ENCODE assay signal across 19 cellular contexts in the genomic region with DNA sequence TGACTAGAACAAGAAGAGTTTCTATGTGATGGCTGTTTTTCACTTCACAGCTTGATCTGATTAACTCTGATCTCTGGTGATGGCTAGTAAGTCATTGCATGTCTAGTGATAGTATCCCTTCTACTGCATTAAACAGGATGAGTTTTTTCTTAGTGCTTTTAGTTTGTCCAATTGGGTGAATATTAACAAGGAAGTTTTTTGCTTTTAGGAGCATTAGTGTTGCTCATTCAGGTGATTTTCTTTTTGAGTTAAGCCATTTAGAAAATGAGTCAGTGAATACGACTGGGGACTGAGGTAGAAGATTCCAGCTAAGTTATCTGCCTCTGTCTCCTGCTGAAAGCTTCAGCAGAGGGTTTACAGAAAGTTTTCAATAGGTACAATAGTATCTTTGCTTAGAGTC.
DNase-seq lines count a peak whose midpoint lies in the region; FAIRE-seq and TF ChIP-seq lines count a peak whose summit lies in the region.
"Had no signal": no experiment of that assay in that cellular context is flagged by ENCODE, and none has a peak within 500 bp of the region (broad histone marks: within the 10 kb centered on the region; RNA-seq: fewer than 3 reads in every experiment).

No MANE protein-coding gene starts in this region.

- H3K9me2 ChIP-seq in OCI-LY7 (ENCODE audit: insufficient read depth, low read length): no peaks in the 10 kb centered on the region

- H3K36me3 ChIP-seq in WERI-Rb-1 (peaks cover 50% of the 10 kb centered on the region), OCI-LY7 (ENCODE audit: insufficient read depth, low read length) (no peaks in the 10 kb centered on the region)
- H3K36me3 ChIP-seq: HAP-1 had no signal

- intact Hi-C loops in OCI-LY7 (cut with micrococcal nuclease; ENCODE audit: unreplicated experiment): no loop called here

- H3K79me2 ChIP-seq in OCI-LY7 (ENCODE audit: insufficient read depth, low read depth, low read length): no peaks in the 10 kb centered on the region

- peak; percentile 93 for FAIRE-seq in D721Med (lab: Jason Lieb, UNC)
- FAIRE-seq: GM12878, GM18507, H54 had no signal

- BruUV-seq in OCI-LY7 (replicated peaks; lab: Mats Ljungman, UMichigan): no TSS peak

- H3K4me2 ChIP-seq in OCI-LY7 (ENCODE audit: low read length): no peak overlapping the region

- H3K4me3 ChIP-seq in WERI-Rb-1 (ENCODE audit: low read depth, low read length) (no peak overlapping the region), OCI-LY7 (ENCODE audit: low read depth, low read length, poor library complexity, severe bottlenecking) (no peak overlapping the region)
- H3K4me3 ChIP-seq: GM12878, HAP-1 had no signal

- POLR2A ChIA-PET in GM10248 (lab: Yijun Ruan, JAX) (no interaction called here), OCI-LY7 (lab: Charles Lee) (no interaction called here)

- no peaks in the 10 kb centered on the region for H3K27me3 ChIP-seq in WERI-Rb-1 (ENCODE audit: insufficient read depth, low read depth, severe bottlenecking)

- DNase-seq in D721Med (ENCODE audit: insufficient read length, low spot score) (no peak), NCI-H82 treated with DMSO at 0.1 percent for 48 hours (lab: John Stamatoyannopoulos, UW; ENCODE audit: unreplicated experiment) (peak; percentile 57), WERI-Rb-1 (no peak), renal cortical epithelial cell (ENCODE audit: low read depth) (peak; percentile 52), GM10248 (ENCODE audit: extremely low spot score) (no peak), OCI-LY7 (ENCODE audit: low spot score) (no peak)
- DNase-seq in stimulated activated CD4-positive, alpha-beta T cell treated with anti-CD3 and anti-CD28 coated beads, Interleukin-2, amount 100 ng/mL, for 48 hours: no peak
- DNase-seq: C1 segment of cervical spinal cord; Calu3; CD4-positive, alpha-beta memory T cell; COR-L47; DMS153; GF-D8; GOT3; HFFc6 had no signal

- H4K20me1 ChIP-seq in OCI-LY7 (ENCODE audit: insufficient read depth, low read length): no peaks in the 10 kb centered on the region

- H3K27ac ChIP-seq in WERI-Rb-1: peak overlapping the region; percentile 68
- no peak overlapping the region for H3K27ac ChIP-seq in OCI-LY7 (ENCODE audit: low read depth, low read length, poor library complexity, severe bottlenecking)

- CTCF ChIA-PET in GM10248 (lab: Yijun Ruan, JAX) (no interaction called here), OCI-LY7 (lab: Charles Lee; ENCODE audit: unreplicated experiment) (no interaction called here)

- H3K4me1 ChIP-seq in OCI-LY7 (ENCODE audit: insufficient read depth, low read length, poor library complexity, severe bottlenecking): no peaks in the 10 kb centered on the region
- H3K4me1 ChIP-seq: HAP-1 had no signal

- no peak for TF ChIP-seq CTCF in D721Med (IDR thresholded peaks at IDR 0.05; ENCODE audit: insufficient read depth, missing control alignments)
- no peak for TF ChIP-seq CTCF in WERI-Rb-1 (IDR thresholded peaks at IDR 0.05; ENCODE audit: low read depth, low read length)
- TF ChIP-seq CTCF in GM10248 (IDR thresholded peaks at IDR 0.05; ENCODE audit: control extremely low read depth, extremely low read depth, low read depth, missing control alignments): no peak
- TF ChIP-seq CTCF in OCI-LY7 (conservative IDR thresholded peaks at IDR 0.05; ENCODE audit: low read length): no peak

- peaks cover 2% of the 10 kb centered on the region for H3K9me3 ChIP-seq in WERI-Rb-1 (ENCODE audit: severe bottlenecking)
- H3K9me3 ChIP-seq in OCI-LY7 (ENCODE audit: low read length): no peaks in the 10 kb centered on the region
- H3K9me3 ChIP-seq: HAP-1 had no signal

- H2AFZ ChIP-seq in OCI-LY7 (ENCODE audit: low read length): no peak overlapping the region

Comparison
In these comparisons a context has a peak if more than half of its experiments do, and no peak if none do; other contexts are left out.
1. DNase-seq: peak in NCI-H82 treated with DMSO at 0.1 percent for 48 hours (single experiment) and renal cortical epithelial cell (single experiment); none in D721Med (single experiment), WERI-Rb-1 (single experiment), GM10248 (single experiment), stimulated activated CD4-positive, alpha-beta T cell treated with anti-CD3 and anti-CD28 coated beads, Interleukin-2, amount 100 ng/mL, for 48 hours (0 of 2) and OCI-LY7 (single experiment).